9 cellular contexts compared by ENCODE assay signal in the genomic region with DNA sequence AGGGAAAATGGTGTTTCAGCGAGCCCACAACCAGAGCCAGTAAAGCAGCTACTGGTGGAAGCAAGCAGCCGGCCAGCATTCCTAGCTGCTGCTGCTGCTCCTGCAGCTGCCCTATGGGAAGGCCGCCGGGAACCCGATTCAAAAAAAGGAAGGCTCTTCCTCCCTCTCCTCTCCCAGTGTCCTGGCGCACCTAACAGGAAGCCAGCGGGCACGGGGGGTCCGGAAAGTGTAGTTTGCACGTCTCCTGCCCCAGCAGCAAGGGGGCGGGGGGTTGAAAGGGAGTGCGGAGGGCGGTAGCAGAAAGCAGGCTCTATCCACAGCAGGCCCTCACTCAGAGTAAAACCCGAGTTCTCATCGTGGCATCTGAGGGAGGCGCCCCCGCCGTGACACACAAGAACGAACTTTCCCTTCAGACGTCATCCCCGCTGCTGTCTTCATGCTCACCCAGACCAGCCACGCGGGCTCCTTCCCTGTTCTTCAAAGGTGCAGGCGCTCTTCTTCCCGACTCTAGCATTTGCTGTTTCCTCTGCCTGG. TPM values are rescaled to one million over a fixed set of nuclear protein-coding genes. Genes with fewer than 3 reads are reported as not detected.
A peak's percentile ranks its signal among the peaks of the same experiment; 100 is the strongest.
DNase-seq lines count a peak whose midpoint lies in the region; ATAC-seq, FAIRE-seq and TF ChIP-seq lines count a peak whose summit lies in the region.
"Had no signal": no experiment of that assay in that cellular context is flagged by ENCODE, and none has a peak within 500 bp of the region (broad histone marks: within the 10 kb centered on the region; RNA-seq: fewer than 3 reads in every experiment).

No MANE protein-coding gene starts in this region.

- H3K27me3 Mint-ChIP-seq in immature natural killer cell (ENCODE audit: low read depth in 3 of 3): peaks cover 0 to 2% (median 0%) of the 10 kb centered on the region in 3 donors

- H2AFZ ChIP-seq in GM12878 (ENCODE audit: control insufficient read depth, low read depth, low read length): no peak overlapping the region; the same call in 1 of the 2 replicates

- no peaks in the 10 kb centered on the region for H3K36me3 Mint-ChIP-seq in immature natural killer cell

- H3K27ac Mint-ChIP-seq in immature natural killer cell: no peak overlapping the region

- TF ChIP-seq POLR2A in GM12878 (IDR thresholded peaks at IDR 0.05; ENCODE audit: low read depth, low read length): no peak

- WGBS in GM12878 (ENCODE audit: insufficient coverage, insufficient replicate concordance, low lambda C conversion rate, missing lambda C conversion rate): 9% methylated on average over 19 of the region's 25 CpGs

- ATAC-seq in GM12878 (peak; percentile 31), HG03460 (IDR thresholded peaks at IDR 0.05; ENCODE audit: unreplicated experiment) (no peak)

- H3K4me3 ChIP-seq in GM12878 (no peak overlapping the region), skeletal muscle tissue (ENCODE audit: low read length in 3 of 3) (peak overlapping the region; percentile 54 to 76 (median 71))

- H3K4me3 Mint-ChIP-seq in immature natural killer cell: peak overlapping the region; percentile 18 to 64 (median 20)

- DNase-seq in stimulated activated CD4-positive, alpha-beta T cell treated with anti-CD3 and anti-CD28 coated beads, Interleukin-15, amount 100 ng/mL, for 24 hours: peak; percentile 45
- no peak for DNase-seq in stimulated activated CD4-positive, alpha-beta T cell treated with anti-CD3 and anti-CD28 coated beads, Interleukin-12 subunit alpha, Interleukin-12 subunit beta, amount 100 ng/mL, for 4 hours
- DNase-seq in GM12878 (ENCODE audit: low read depth, low spot score) (no peak), immature natural killer cell (no peak), cerebellar cortex (ENCODE audit: low spot score) (no peak), HK-2 (ENCODE audit: unreplicated experiment) (no peak)

- in situ Hi-C loops in GM12878 (cut with MboI): no loop called here

- BruUV-seq in GM12878 (replicated peaks; lab: Mats Ljungman, UMichigan): no TSS peak

- intact Hi-C loops in GM12878 (cut with micrococcal nuclease; ENCODE audit: unreplicated experiment): no loop called here

- CTCF ChIA-PET in GM12878 (lab: Yijun Ruan, JAX): interaction anchor here (0.7 kb wide), 1 partner anchor 54 kb away, joined by 3 read pairs; no protein-coding TSS in a partner anchor

- TF ChIP-seq EP300 in GM12878 (IDR thresholded peaks at IDR 0.05; ENCODE audit: borderline replicate concordance in 1 of 2, control insufficient read depth in 1 of 2, low read depth in 2 of 2, low read length in 2 of 2): no peak

- H3K36me3 ChIP-seq in GM12878 (ENCODE audit: control insufficient read depth in 2 of 2, insufficient read depth in 2 of 2, low read length in 1 of 2) (no peaks in the 10 kb centered on the region), skeletal muscle tissue (ENCODE audit: control insufficient read depth in 3 of 3, insufficient read depth in 3 of 3, low read length in 3 of 3) (no peaks in the 10 kb centered on the region)

- H3K4me1 Mint-ChIP-seq in immature natural killer cell: peaks cover 0 to 1% of the 10 kb centered on the region in 2 donors

- POLR2A ChIA-PET in GM12878 (lab: Charles Lee): no interaction called here

- H3K4me2 ChIP-seq in GM12878 (ENCODE audit: control insufficient read depth, insufficient read depth): no peak overlapping the region

- RAD21 ChIA-PET in GM12878 (lab: Charles Lee; ENCODE audit: unreplicated experiment): no interaction called here

- H3K27ac ChIP-seq in GM12878 (ENCODE audit: control insufficient read depth, insufficient read depth) (no peak overlapping the region), skeletal muscle tissue (ENCODE audit: low read depth, low read length) (peak overlapping the region; percentile 17)
- H3K27ac ChIP-seq: VCaP had no signal

- H3K9me3 ChIP-seq in GM12878 (replicated peaks; ENCODE audit: control insufficient read depth, insufficient read depth, low read length): no peaks in the 10 kb centered on the region
- H3K9me3 ChIP-seq in skeletal muscle tissue (ENCODE audit: control insufficient read depth in 3 of 3, low read length in 3 of 3): no peaks in the 10 kb centered on the region

- H3K9me3 Mint-ChIP-seq in immature natural killer cell: no peaks in the 10 kb centered on the region

- H3K4me1 ChIP-seq in GM12878 (ENCODE audit: control insufficient read depth, insufficient read depth, low read length): no peaks in the 10 kb centered on the region
- peaks cover 11 to 12% (median 11%) of the 10 kb centered on the region in 3 donors for H3K4me1 ChIP-seq in skeletal muscle tissue (ENCODE audit: control insufficient read depth in 3 of 3, insufficient read depth in 3 of 3, low read length in 3 of 3)

- FAIRE-seq in GM12878 (lab: Jason Lieb, UNC): no peak

- H3K9ac ChIP-seq in GM12878 (ENCODE audit: control insufficient read depth, insufficient read depth, low read length) (no peak overlapping the region), skeletal muscle tissue (ENCODE audit: low read depth in 1 of 3, low read length in 3 of 3) (peak overlapping the region; percentile 69 to 77 (median 75))

- SMC1A ChIA-PET in GM12878 (lab: Charles Lee; ENCODE audit: uncharacterized antibody, unreplicated experiment): interaction anchor here (0.6 kb wide), 1 partner anchor 387 kb away, joined by 3 read pairs; no protein-coding TSS in a partner anchor

- H3K79me2 ChIP-seq in GM12878 (ENCODE audit: control insufficient read depth, insufficient read depth, low read length): no peaks in the 10 kb centered on the region

- H3K27me3 ChIP-seq in GM12878 (replicated peaks in 1 of 2; ENCODE audit: control insufficient read depth in 2 of 2, insufficient read depth in 2 of 2, low read length in 1 of 2): no peaks in the 10 kb centered on the region
- no peaks in the 10 kb centered on the region for H3K27me3 ChIP-seq in skeletal muscle tissue (ENCODE audit: control insufficient read depth in 3 of 3, insufficient read depth in 3 of 3, low read length in 3 of 3)

- TF ChIP-seq CTCF in GM12878 (IDR thresholded peaks at IDR 0.05 in 2 of 3, conservative IDR thresholded peaks at IDR 0.05 in 1 of 3; ENCODE audit: control insufficient read depth in 2 of 3, extremely low read depth in 1 of 3, insufficient read depth in 1 of 3, low read depth in 3 of 3, low read length in 3 of 3): no peak

- no peak for TF ChIP-seq RAD21 in GM12878 (IDR thresholded peaks at IDR 0.05; ENCODE audit: insufficient read depth, low read depth, low read length)

- H4K20me1 ChIP-seq in GM12878 (ENCODE audit: control insufficient read depth, insufficient read depth): no peaks in the 10 kb centered on the region

TF ChIP-seq in GM12878, 131 proteins besides CTCF, POLR2A, EP300 and RAD21:
- no peak for TF ChIP-seq CHD2 (IDR thresholded peaks at IDR 0.05; ENCODE audit: borderline replicate concordance, low read depth, low read length)
- no peak for TF ChIP-seq ZNF274 (IDR thresholded peaks at IDR 0.05; ENCODE audit: insufficient read depth, insufficient read length)

RNA-seq across cellular contexts. Expression of a gene that starts 16.5 kb away (rescaled TPM):
- total RNA-seq in GM12878 (2013; cell fraction: nucleolus; rRNA removed): not detected in 2 replicates
- not detected in 2 replicates for total RNA-seq in GM12878 (2014; rRNA removed)
- not detected in 2 replicates for total RNA-seq in GM12878 (2014; rRNA removed; fragmentation: Illumina TruSeq; extraction: Trizol)
- not detected in 2 replicates for total RNA-seq in GM12878 (2021)
- polyA plus RNA-seq in GM12878 (2011; ENCODE audit: low read depth): not detected
- not detected in 2 replicates for polyA plus RNA-seq in GM12878 (2011; rRNA removed)
- polyA plus RNA-seq in GM12878 (2011; cell fraction: cytosol; rRNA removed): not detected in 2 replicates
- polyA plus RNA-seq in GM12878 (2011; cell fraction: nucleus; rRNA removed): not detected in 2 replicates
- polyA plus RNA-seq in GM12878 (2012): not detected in 2 replicates
- not detected in 2 replicates for polyA plus RNA-seq in GM12878 (2014; fragmentation: Illumina TruSeq; extraction: Trizol)
- polyA plus RNA-seq in GM12878 (2014; fragmentation: Nextera tagmentation; extraction: Ambion mirVana): not detected
- polyA plus RNA-seq in GM12878 (2014; rRNA removed): not detected in 2 replicates
- polyA plus RNA-seq in GM12878 (2016; fragmentation: Nextera tagmentation; extraction: Ambion mirVana): not detected
- not detected in 2 replicates for polyA minus RNA-seq in GM12878 (2011; rRNA and poly(A)+ RNA removed)
- polyA minus RNA-seq in GM12878 (2011; cell fraction: cytosol; rRNA and poly(A)+ RNA removed): not detected in 2 replicates
- not detected in 2 replicates for polyA minus RNA-seq in GM12878 (2011; cell fraction: nucleus; rRNA and poly(A)+ RNA removed)
- polyA plus RNA-seq in immature natural killer cell: not detected
- total RNA-seq in skeletal muscle tissue: not detected

RNA-seq across cellular contexts. Expression of a gene that starts 21.2 kb away (rescaled TPM):
- 1.3 and 2.1 TPM in 2 replicates for total RNA-seq in GM12878 (2013; cell fraction: nucleolus; rRNA removed)
- total RNA-seq in GM12878 (2014; rRNA removed) (0.16 TPM in 1 of 2 replicates, not detected in the other), GM12878 (2014; rRNA removed; fragmentation: Illumina TruSeq; extraction: Trizol) (0.09 and 0.23 TPM in 2 replicates), GM12878 (2021) (0.19 and 0.31 TPM in 2 replicates), skeletal muscle tissue (59.5 TPM)
- polyA plus RNA-seq in GM12878 (2011; ENCODE audit: low read depth): 0.64 TPM
- polyA plus RNA-seq in GM12878 (2011; rRNA removed) (0.31 and 0.58 TPM in 2 replicates), GM12878 (2014; fragmentation: Illumina TruSeq; extraction: Trizol) (0.11 and 0.13 TPM in 2 replicates), GM12878 (2014; fragmentation: Nextera tagmentation; extraction: Ambion mirVana) (under 1 TPM in 1 of 2 experiments, not detected in 1; 0.07 TPM), GM12878 (2014; rRNA removed) (0.14 TPM in 1 of 2 replicates, not detected in the other), GM12878 (2016; fragmentation: Nextera tagmentation; extraction: Ambion mirVana) (not detected), immature natural killer cell (1 to 10 TPM in 2 of 3 donors, under 1 TPM in 1; 0.62 to 1.9 (median 1.4) TPM)
- 0.12 and 0.22 TPM in 2 replicates for polyA plus RNA-seq in GM12878 (2011; cell fraction: cytosol; rRNA removed)
- polyA plus RNA-seq in GM12878 (2011; cell fraction: nucleus; rRNA removed): 0.72 TPM in 1 of 2 replicates, not detected in the other
- polyA plus RNA-seq in GM12878 (2012): 2.4 and 2.6 TPM in 2 replicates
- polyA minus RNA-seq in GM12878 (2011; rRNA and poly(A)+ RNA removed): 0.37 and 1.5 TPM in 2 replicates
- polyA minus RNA-seq in GM12878 (2011; cell fraction: cytosol; rRNA and poly(A)+ RNA removed): not detected in 2 replicates
- polyA minus RNA-seq in GM12878 (2011; cell fraction: nucleus; rRNA and poly(A)+ RNA removed): 1.3 and 1.6 TPM in 2 replicates

Comparison
In these comparisons a context has a peak if more than half of its experiments do, and no peak if none do; other contexts are left out.
1. RNA of a gene that starts 21.2 kb away (total RNA-seq): 59.5 TPM in skeletal muscle tissue (single experiment); 0.09 to 2.1 TPM in GM12878; every median in the first group is over 10 times any median in the second.